In genomic region chr1:165630629-165631402, GRCh38 we compare ENCODE assay signal across 1 cellular context.
TF ChIP-seq lines count a peak whose summit lies in the region.

TSS of gene MGST3 (plus strand) at chr1:165631234. CDS start at chr1:165649848, 18,614 bp downstream.

TF ChIP-seq in HepG2, 621 proteins besides CTCF, POLR2A, EP300 and RAD21 (continued from another document and continues in another):
- TF ChIP-seq UBTF (CRISPR knock-in tag; IDR thresholded peaks at IDR 0.05) (0 out of 2 replicates have a peak, but pooled peaks have one; percentile 15), ZNF816 (CRISPR knock-in tag; IDR thresholded peaks at IDR 0.05; ENCODE audit: borderline replicate concordance) (no peak), EED (CRISPR knock-in tag; IDR thresholded peaks at IDR 0.05) (0 out of 2 replicates have a peak, but pooled peaks have one; percentile 34), GMEB2 (CRISPR knock-in tag; IDR thresholded peaks at IDR 0.05; ENCODE audit: low read depth) (no peak), LCORL (IDR thresholded peaks at IDR 0.05) (no peak), LCORL (CRISPR knock-in tag; IDR thresholded peaks at IDR 0.05) (no peak; the same call in 1 of the 2 replicates), PLSCR1 (CRISPR knock-in tag; IDR thresholded peaks at IDR 0.05; ENCODE audit: borderline replicate concordance) (0 out of 2 replicates have a peak, but pooled peaks have one; percentile 56), ZBTB37 (CRISPR knock-in tag; IDR thresholded peaks at IDR 0.05) (no peak), NR2F6 (IDR thresholded peaks at IDR 0.05) (no peak), NR2F6 (CRISPR knock-in tag; IDR thresholded peaks at IDR 0.05) (no peak), ZBTB49 (CRISPR knock-in tag; IDR thresholded peaks at IDR 0.05; ENCODE audit: borderline replicate concordance) (no peak), SKI (IDR thresholded peaks at IDR 0.05; ENCODE audit: partially characterized antibody) (no peak), NFYC (CRISPR knock-in tag; IDR thresholded peaks at IDR 0.05) (0 out of 2 replicates have a peak, but pooled peaks have one; percentile 22), ZFP91 (CRISPR knock-in tag; IDR thresholded peaks at IDR 0.05; ENCODE audit: borderline replicate concordance) (peak; percentile 30; the same call in 1 of the 2 replicates), HIVEP1 (CRISPR knock-in tag; IDR thresholded peaks at IDR 0.05) (no peak), ATF1 (CRISPR knock-in tag; IDR thresholded peaks at IDR 0.05) (no peak), ZNF576 (CRISPR knock-in tag; IDR thresholded peaks at IDR 0.05) (no peak), NKX3-1 (CRISPR knock-in tag; IDR thresholded peaks at IDR 0.05) (peak; percentile 42), ZNF253 (CRISPR knock-in tag; IDR thresholded peaks at IDR 0.05; ENCODE audit: borderline replicate concordance) (no peak), ELF3 (CRISPR knock-in tag; IDR thresholded peaks at IDR 0.05) (peak; percentile 38), TFAP4 (IDR thresholded peaks at IDR 0.05; ENCODE audit: borderline replicate concordance, low read depth) (peak; percentile 91), MIXL1 (CRISPR knock-in tag; IDR thresholded peaks at IDR 0.05) (peak; percentile 27; the same call in 1 of the 2 replicates), ZFYVE20 (CRISPR knock-in tag; IDR thresholded peaks at IDR 0.05; ENCODE audit: borderline replicate concordance, low read depth) (no peak), SALL1 (CRISPR knock-in tag; IDR thresholded peaks at IDR 0.05) (peak; percentile 74), ZNF276 (CRISPR knock-in tag; IDR thresholded peaks at IDR 0.05; ENCODE audit: low read depth) (no peak), ZNF354B (CRISPR knock-in tag; IDR thresholded peaks at IDR 0.05) (no peak), ZNF574 (CRISPR knock-in tag; IDR thresholded peaks at IDR 0.05) (peak; percentile 60; the same call in 1 of the 2 replicates), AHDC1 (CRISPR knock-in tag; IDR thresholded peaks at IDR 0.05; ENCODE audit: borderline replicate concordance) (no peak), ZBTB7B (CRISPR knock-in tag; IDR thresholded peaks at IDR 0.05) (no peak), DMAP1 (CRISPR knock-in tag; IDR thresholded peaks at IDR 0.05) (peak; percentile 41), MAFG (CRISPR knock-in tag; IDR thresholded peaks at IDR 0.05) (no peak), CEBPG (CRISPR knock-in tag; IDR thresholded peaks at IDR 0.05) (peak; percentile 45; the same call in 1 of the 2 replicates), NR3C1 (CRISPR knock-in tag; IDR thresholded peaks at IDR 0.05) (no peak), ZNF451 (CRISPR knock-in tag; IDR thresholded peaks at IDR 0.05) (no peak), ZNF24 (IDR thresholded peaks at IDR 0.05) (no peak), ZNF234 (CRISPR knock-in tag; conservative IDR thresholded peaks at IDR 0.05) (no peak), ZNF589 (CRISPR knock-in tag; conservative IDR thresholded peaks at IDR 0.05) (peak; percentile 72; the same call in 1 of the 2 replicates)
